ENCODE assay signal across 8 cellular contexts in genomic region chr16:68235105-68235881, GRCh38. TPM values are rescaled to one million over a fixed set of nuclear protein-coding genes. Genes with fewer than 3 reads are reported as not detected.
DNase-seq lines count a peak whose midpoint lies in the region; ATAC-seq and TF ChIP-seq lines count a peak whose summit lies in the region.

No MANE protein-coding gene starts in this region.

- H3K4me1 Mint-ChIP-seq in activated T-cell treated with anti-CD3 and anti-CD28 coated beads, Interleukin-2, amount 50 U/mL, for 24 hours (ENCODE audit: low read depth), result peaks cover 42% of the 10 kb centered on the region

- peak; percentile 34 for DNase-seq in activated T-cell treated with anti-CD3 and anti-CD28 coated beads, Interleukin-2, amount 50 U/mL, for 24 hours
- DNase-seq in activated T-cell treated with anti-CD3 and anti-CD28 coated beads, Interleukin-2, amount 50 U/mL, for 48 hours, result no peak
- DNase-seq in astrocyte of the hippocampus (ENCODE audit: low read depth, low spot score), result peak; percentile 27
- peak; percentile 49 to 84 for DNase-seq in left lung
- peak; percentile 79 to 85 for DNase-seq in thyroid gland
- DNase-seq in mucosa of gallbladder (ENCODE audit: low spot score), result no peak
- DNase-seq in BE2C, result no peak

- peaks cover 0 to 24% of the 10 kb centered on the region in 2 donors for H3K27me3 ChIP-seq in left lung
- H3K27me3 ChIP-seq in thyroid gland, result no peaks in the 10 kb centered on the region
- no peaks in the 10 kb centered on the region for H3K27me3 ChIP-seq in BE2C

- TF ChIP-seq CTCF in left lung (IDR thresholded peaks at IDR 0.05), result no peak
- peak in 2 of 6 experiments; percentile 13 to 16 for TF ChIP-seq CTCF in thyroid gland (IDR thresholded peaks at IDR 0.05)
- no peak for TF ChIP-seq CTCF in BE2C (IDR thresholded peaks at IDR 0.05; ENCODE audit: low read depth, low read length)

- H3K9me3 ChIP-seq in left lung, result no peaks in the 10 kb centered on the region
- no peaks in the 10 kb centered on the region for H3K9me3 ChIP-seq in thyroid gland
- H3K9me3 ChIP-seq in BE2C, result no peaks in the 10 kb centered on the region

- H3K27me3 Mint-ChIP-seq in activated T-cell treated with anti-CD3 and anti-CD28 coated beads, Interleukin-2, amount 50 U/mL, for 24 hours, result no peaks in the 10 kb centered on the region

- H3K4me3 Mint-ChIP-seq in activated T-cell treated with anti-CD3 and anti-CD28 coated beads, Interleukin-2, amount 50 U/mL, for 24 hours, result peak overlapping the region; percentile 18

- ATAC-seq in left lung, result peak; percentile 4
- no peak for ATAC-seq in GM21786 (IDR thresholded peaks at IDR 0.05; ENCODE audit: unreplicated experiment)

- H3K4me1 ChIP-seq in left lung (peaks cover 5 to 51% of the 10 kb centered on the region in 2 donors), thyroid gland (peaks cover 31 to 39% of the 10 kb centered on the region in 2 donors), BE2C (no peaks in the 10 kb centered on the region)

- no peaks in the 10 kb centered on the region for H3K9me3 Mint-ChIP-seq in activated T-cell treated with anti-CD3 and anti-CD28 coated beads, Interleukin-2, amount 50 U/mL, for 24 hours

- no peak for TF ChIP-seq POLR2A in thyroid gland (IDR thresholded peaks at IDR 0.05)

- WGBS in thyroid gland, 2 donors, result 21 to 35% methylated on average over 22 to 31 of the region's 73 CpGs

- H3K4me3 ChIP-seq in left lung, result peak overlapping the region; percentile 59 to 72
- H3K4me3 ChIP-seq in thyroid gland (replicated peaks in 1 of 3), result peak overlapping the region; percentile 3 to 68 (median 50)
- no peak overlapping the region for H3K4me3 ChIP-seq in BE2C (ENCODE audit: low read depth, low read length)

- peaks cover 0 to 25% of the 10 kb centered on the region in 2 donors for H3K36me3 ChIP-seq in left lung
- H3K36me3 ChIP-seq in thyroid gland, result peaks cover 19 to 23% of the 10 kb centered on the region in 2 donors
- H3K36me3 ChIP-seq in BE2C, result no peaks in the 10 kb centered on the region

- H3K27ac ChIP-seq in left lung, result peak overlapping the region; percentile 75 to 91
- peak overlapping the region; percentile 88 to 96 (median 91) for H3K27ac ChIP-seq in thyroid gland

- intact Hi-C loops in left lung (cut with DNase I) (no loop called here), thyroid gland (cut with DNase I) (loop anchor here (10.0 kb wide), 1 partner anchor 240 kb away; the partner anchor contains the start of gene DPEP2)

- peaks cover 13% of the 10 kb centered on the region for H3K36me3 Mint-ChIP-seq in activated T-cell treated with anti-CD3 and anti-CD28 coated beads, Interleukin-2, amount 50 U/mL, for 24 hours (ENCODE audit: low read depth)

- no peak overlapping the region for H3K27ac Mint-ChIP-seq in activated T-cell treated with anti-CD3 and anti-CD28 coated beads, Interleukin-2, amount 50 U/mL, for 24 hours

RNA-seq across cellular contexts. Expression of gene ESRP2, which starts 0.6 kb away (rescaled TPM):
- total RNA-seq in left lung, result 10 to 100 TPM; 47.9 to 62.6 TPM
- 10 to 100 TPM; 42.9 to 86.9 (median 50.5) TPM for total RNA-seq in thyroid gland
- total RNA-seq in mucosa of gallbladder, result 67.0 TPM
- polyA plus RNA-seq in BE2C (2012; ENCODE audit: insufficient read depth, insufficient read length, low read depth), result not detected

RNA-seq across cellular contexts. Expression of gene PLA2G15, which starts 9.9 kb away (rescaled TPM):
- total RNA-seq in left lung (10 to 100 TPM; 34.5 to 35.1 TPM), thyroid gland (10 to 100 TPM; 20.8 to 40.3 (median 38.4) TPM), mucosa of gallbladder (19.1 TPM)
- 12.3 TPM for polyA plus RNA-seq in BE2C (2012; ENCODE audit: insufficient read depth, insufficient read length, low read depth)

RNA-seq across cellular contexts. Expression of gene SLC7A6, which starts 29.0 kb away (rescaled TPM):
- total RNA-seq in left lung, result 10 to 100 TPM; 47.4 to 55.6 TPM
- total RNA-seq in thyroid gland, result 100 to 1,000 TPM in 1 of 4 donors, 10 to 100 TPM in 3; 73.1 to 116 (median 85.7) TPM
- 13.6 TPM for total RNA-seq in mucosa of gallbladder
- 49.3 TPM for polyA plus RNA-seq in BE2C (2012; ENCODE audit: insufficient read depth, insufficient read length, low read depth)

Comparison
In these comparisons a context has a peak if more than half of its experiments do, and no peak if none do; other contexts are left out.
1. DNase-seq: peak in activated T-cell treated with anti-CD3 and anti-CD28 coated beads, Interleukin-2, amount 50 U/mL, for 24 hours (single experiment), astrocyte of the hippocampus (single experiment), left lung (2 of 2) and thyroid gland (2 of 2); none in activated T-cell treated with anti-CD3 and anti-CD28 coated beads, Interleukin-2, amount 50 U/mL, for 48 hours (0 of 2), mucosa of gallbladder (single experiment) and BE2C (single experiment).